Comparison of ENCODE assay signal across 2 cellular contexts in genomic region chr2:108620656-108621055, GRCh38.
TF ChIP-seq lines count a peak whose summit lies in the region.

No MANE protein-coding gene starts in this region.

TF ChIP-seq in HCT116, 20 proteins besides CTCF, POLR2A, EP300 and RAD21 (continued from another document):
- no peak for TF ChIP-seq REST (IDR thresholded peaks at IDR 0.05; ENCODE audit: low read depth)
- TF ChIP-seq ATF3 (IDR thresholded peaks at IDR 0.05) = no peak
- TF ChIP-seq SP1 (IDR thresholded peaks at IDR 0.05; ENCODE audit: low read depth) = no peak
- no peak for TF ChIP-seq EZH2phosphoT487 (IDR thresholded peaks at IDR 0.05; ENCODE audit: borderline replicate concordance)
- TF ChIP-seq CBX3 (IDR thresholded peaks at IDR 0.05; ENCODE audit: low read depth) = no peak
- TF ChIP-seq JUND (IDR thresholded peaks at IDR 0.05) = no peak
- no peak for TF ChIP-seq FOSL1 (IDR thresholded peaks at IDR 0.05; ENCODE audit: low read depth)
- TF ChIP-seq ELF1 (IDR thresholded peaks at IDR 0.05; ENCODE audit: borderline replicate concordance, low read depth) = no peak
- TF ChIP-seq POLR2AphosphoS5 (IDR thresholded peaks at IDR 0.05; ENCODE audit: low read depth, low read length) = no peak
- TF ChIP-seq CEBPB (IDR thresholded peaks at IDR 0.05; ENCODE audit: low read depth) = no peak
- TF ChIP-seq ZNF274 (IDR thresholded peaks at IDR 0.05; ENCODE audit: low read depth, low read length) = no peak
- no peak for TF ChIP-seq TCF7L2 (IDR thresholded peaks at IDR 0.05; ENCODE audit: borderline replicate concordance, extremely low read depth, insufficient read depth, insufficient read length)

TF ChIP-seq in H1, 55 proteins besides CTCF, POLR2A, EP300 and RAD21:
- TF ChIP-seq CHD7 (IDR thresholded peaks at IDR 0.05; ENCODE audit: insufficient replicate concordance, low read length) = no peak
- no peak for TF ChIP-seq CREB1 (IDR thresholded peaks at IDR 0.05)
- no peak for TF ChIP-seq EZH2 (IDR thresholded peaks at IDR 0.05; ENCODE audit: low read depth, low read length, severe bottlenecking)
- TF ChIP-seq SRF (IDR thresholded peaks at IDR 0.05; ENCODE audit: low read depth, low read length) = no peak
- TF ChIP-seq KDM4A (IDR thresholded peaks at IDR 0.05; ENCODE audit: low read depth, low read length, severe bottlenecking) = no peak
- TF ChIP-seq POLR2AphosphoS5 (IDR thresholded peaks at IDR 0.05; ENCODE audit: low read depth, low read length) = no peak
- TF ChIP-seq JUND (IDR thresholded peaks at IDR 0.05; ENCODE audit: low read length) = no peak
- no peak for TF ChIP-seq RFX5 (IDR thresholded peaks at IDR 0.05; ENCODE audit: borderline replicate concordance, low read depth, low read length)
- no peak for TF ChIP-seq MAX (IDR thresholded peaks at IDR 0.05)
- TF ChIP-seq NANOG (IDR thresholded peaks at IDR 0.05; ENCODE audit: insufficient read depth, low read depth, low read length, poor library complexity, severe bottlenecking) = no peak
- TF ChIP-seq BRCA1 (IDR thresholded peaks at IDR 0.05; ENCODE audit: low read depth, low read length) = no peak
- TF ChIP-seq USF2 (IDR thresholded peaks at IDR 0.05; ENCODE audit: low read length) = no peak
- no peak for TF ChIP-seq ASH2L (IDR thresholded peaks at IDR 0.05; ENCODE audit: low read length)
